In the genomic region with DNA sequence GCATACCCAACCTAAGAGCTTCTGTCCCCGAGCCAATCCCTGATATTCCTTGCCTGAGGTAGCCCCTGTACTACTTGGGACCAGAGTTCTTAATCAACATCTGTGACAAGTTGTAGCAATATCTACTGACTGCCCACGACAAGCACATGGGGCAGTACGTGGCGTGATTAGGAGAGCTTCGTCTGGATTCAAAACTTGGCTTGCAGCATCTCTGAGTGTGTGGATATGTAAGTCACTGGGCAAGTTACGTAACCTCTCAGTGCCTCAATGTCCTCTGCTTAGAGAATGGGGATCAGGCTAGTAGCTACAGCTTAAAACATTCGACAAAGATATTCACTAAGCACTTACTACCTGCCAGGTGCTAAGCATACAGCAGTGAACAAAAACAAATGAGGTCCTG, we compare ENCODE assay signal across 1 cellular context.
A peak's percentile ranks its signal among the peaks of the same experiment; 100 is the strongest.
TF ChIP-seq lines count a peak whose summit lies in the region.

No MANE protein-coding gene starts in this region.

TF ChIP-seq in K562, 482 proteins besides CTCF, POLR2A, EP300 and RAD21:
- 0 out of 2 replicates have a peak, but pooled peaks have one; percentile 35 for TF ChIP-seq KAT7 (CRISPR knock-in tag; IDR thresholded peaks at IDR 0.05; ENCODE audit: borderline replicate concordance)
- TF ChIP-seq, protein P1, sequence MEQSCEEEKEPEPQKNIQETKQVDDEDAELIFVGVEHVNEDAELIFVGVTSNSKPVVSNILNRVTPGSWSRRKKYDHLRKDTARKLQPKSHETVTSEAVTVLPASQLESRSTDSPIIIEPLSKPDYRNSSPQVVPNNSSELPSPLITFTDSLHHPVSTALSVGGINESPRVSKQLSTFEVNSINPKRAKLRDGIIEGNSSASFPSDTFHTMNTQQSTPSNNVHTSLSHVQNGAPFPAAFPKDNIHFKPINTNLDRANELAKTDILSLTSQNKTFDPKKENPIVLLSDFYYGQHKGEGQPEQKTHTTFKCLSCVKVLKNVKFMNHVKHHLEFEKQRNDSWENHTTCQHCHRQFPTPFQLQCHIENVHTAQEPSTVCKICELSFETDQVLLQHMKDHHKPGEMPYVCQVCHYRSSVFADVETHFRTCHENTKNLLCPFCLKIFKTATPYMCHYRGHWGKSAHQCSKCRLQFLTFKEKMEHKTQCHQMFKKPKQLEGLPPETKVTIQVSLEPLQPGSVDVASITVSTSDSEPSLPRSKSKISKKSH (CRISPR knock-in tag; IDR thresholded peaks at IDR 0.05) = no peak
- TF ChIP-seq ELF1 (tag; IDR thresholded peaks at IDR 0.05) = no peak
- peak; percentile 60; the same call in 1 of the 2 replicates for TF ChIP-seq CEBPG (CRISPR knock-in tag; IDR thresholded peaks at IDR 0.05)
- no peak for TF ChIP-seq CEBPG (tag; conservative IDR thresholded peaks at IDR 0.05 in 1 of 2, IDR thresholded peaks at IDR 0.05 in 1 of 2)
- no peak for TF ChIP-seq ZNF830 (CRISPR knock-in tag; IDR thresholded peaks at IDR 0.05)
- TF ChIP-seq, protein P2, sequence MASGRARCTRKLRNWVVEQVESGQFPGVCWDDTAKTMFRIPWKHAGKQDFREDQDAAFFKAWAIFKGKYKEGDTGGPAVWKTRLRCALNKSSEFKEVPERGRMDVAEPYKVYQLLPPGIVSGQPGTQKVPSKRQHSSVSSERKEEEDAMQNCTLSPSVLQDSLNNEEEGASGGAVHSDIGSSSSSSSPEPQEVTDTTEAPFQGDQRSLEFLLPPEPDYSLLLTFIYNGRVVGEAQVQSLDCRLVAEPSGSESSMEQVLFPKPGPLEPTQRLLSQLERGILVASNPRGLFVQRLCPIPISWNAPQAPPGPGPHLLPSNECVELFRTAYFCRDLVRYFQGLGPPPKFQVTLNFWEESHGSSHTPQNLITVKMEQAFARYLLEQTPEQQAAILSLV (tag; IDR thresholded peaks at IDR 0.05) = no peak
- no peak for TF ChIP-seq MIER1 (IDR thresholded peaks at IDR 0.05; ENCODE audit: low read depth)
- TF ChIP-seq CEBPB (tag; IDR thresholded peaks at IDR 0.05) = peak; percentile 75
- no peak for TF ChIP-seq DMBX1 (CRISPR knock-in tag; IDR thresholded peaks at IDR 0.05; ENCODE audit: borderline replicate concordance)
